25 cellular contexts compared by ENCODE assay signal in genomic region chr5:15893866-15894265, GRCh38.
"Had no signal": no experiment of that assay in that cellular context is flagged by ENCODE, and none has a peak within 500 bp of the region (broad histone marks: within the 10 kb centered on the region; RNA-seq: fewer than 3 reads in every experiment).

No MANE protein-coding gene starts in this region.

- H3K36me3 ChIP-seq: stomach, suprapubic skin, thoracic aorta, thyroid gland, tibial artery, tibial nerve, transverse colon, upper lobe of left lung, upper lobe of right lung, uterus, vagina had no signal

- DNase-seq: stimulated activated CD4-positive, alpha-beta T cell treated with anti-CD3 and anti-CD28 coated beads, Interleukin-2, amount 100 ng/mL, for 48 hours; stimulated activated CD4-positive, alpha-beta T cell treated with anti-CD3 and anti-CD28 coated beads, Interleukin-4, amount 100 ng/mL, for 1 hour; stimulated activated CD4-positive, alpha-beta T cell treated with anti-CD3 and anti-CD28 coated beads, Interleukin-4, amount 100 ng/mL, for 24 hours; stimulated activated CD4-positive, alpha-beta T cell treated with anti-CD3 and anti-CD28 coated beads, Interleukin-4, amount 100 ng/mL, for 4 hours; stimulated activated CD8-positive, alpha-beta memory T cell treated with anti-CD3 and anti-CD28 coated beads, Interleukin-4, amount 100 ng/mL, for 48 hours; stimulated activated naive B cell treated with anti-CD40 and anti-IgM and Interleukin-4, amounts not matched to agents 10 μg/mL and 1 μg/mL and 100 μg/mL, for 72 hours; stimulated activated naive CD4-positive, alpha-beta T cell; stimulated activated naive CD4-positive, alpha-beta T cell treated with Interleukin-2 at 50 U/mL for 16 hours; stimulated activated naive CD8-positive, alpha-beta T cell treated with anti-CD3 and anti-CD28 coated beads, Interleukin-15, amount 100 ng/mL, for 72 hours; stimulated activated naive CD8-positive, alpha-beta T cell treated with anti-CD3 and anti-CD28 coated beads, Interleukin-15, Interleukin-2, amounts not matched to agents 100 U/mL and 50 U/mL, for 24 hours; stomach; substantia nigra; testis; thyroid gland; tibial artery; transverse colon; trophoblast cell; upper lobe of left lung; upper lobe of right lung; uterus had no signal

- H3K27ac ChIP-seq: stomach, suprapubic skin, testis, thoracic aorta, thyroid gland, tibial artery, tibial nerve, transverse colon, upper lobe of left lung, upper lobe of right lung, uterus, vagina had no signal

- H3K4me3 ChIP-seq: stomach, suprapubic skin, testis, thoracic aorta, thyroid gland, tibial artery, tibial nerve, transverse colon, upper lobe of left lung, upper lobe of right lung, uterus, vagina had no signal

- FAIRE-seq: urothelium cell line had no signal

- H3K9me3 ChIP-seq: stomach, suprapubic skin, testis, thoracic aorta, thyroid gland, tibial artery, transverse colon, upper lobe of left lung, upper lobe of right lung, uterus, vagina had no signal

- H3K4me1 ChIP-seq: suprapubic skin, testis, thyroid gland, tibial artery, tibial nerve, transverse colon, upper lobe of right lung, uterus had no signal
